In genomic region chr2:107529146-107529545, GRCh38 we compare ENCODE assay signal across 11 cellular contexts.
A peak's percentile ranks its signal among the peaks of the same experiment; 100 is the strongest.
DNase-seq lines count a peak whose midpoint lies in the region; ATAC-seq, FAIRE-seq and TF ChIP-seq lines count a peak whose summit lies in the region.
"Had no signal": no experiment of that assay in that cellular context is flagged by ENCODE, and none has a peak within 500 bp of the region (broad histone marks: within the 10 kb centered on the region; RNA-seq: fewer than 3 reads in every experiment).

No MANE protein-coding gene starts in this region.

- H3K9me3 ChIP-seq in SK-N-SH = no peaks in the 10 kb centered on the region
- H3K9me3 ChIP-seq in kidney (ENCODE audit: control insufficient read depth in 1 of 2, low read length in 2 of 2) = no peaks in the 10 kb centered on the region
- H3K9me3 ChIP-seq: BLaER1 had no signal

- H3K9ac ChIP-seq in SK-N-SH (no peak overlapping the region), kidney (ENCODE audit: low read length in 2 of 2) (no peak overlapping the region)
- H3K9ac ChIP-seq: BLaER1 had no signal

- H2AFZ ChIP-seq in SK-N-SH (ENCODE audit: low read depth) = no peak overlapping the region

- no peak overlapping the region for H3K4me3 Mint-ChIP-seq in activated T-helper 17 cell treated with anti-CD3 and anti-CD28 coated beads, Interleukin-2, amount 50 U/mL, for 72 hours

- H3K36me3 ChIP-seq in SK-N-SH (replicated peaks in 1 of 2; ENCODE audit: control insufficient read depth in 1 of 2, insufficient read depth in 2 of 2, low read length in 1 of 2) = no peaks in the 10 kb centered on the region
- H3K36me3 ChIP-seq in kidney (ENCODE audit: control insufficient read depth in 1 of 2, insufficient read depth in 2 of 2, low read length in 2 of 2) = no peaks in the 10 kb centered on the region
- H3K36me3 ChIP-seq: BLaER1, lower lobe of right lung had no signal

- TF ChIP-seq RAD21 in SK-N-SH (IDR thresholded peaks at IDR 0.05; ENCODE audit: low read length) = no peak

- no peaks in the 10 kb centered on the region for H3K27me3 Mint-ChIP-seq in activated T-helper 17 cell treated with anti-CD3 and anti-CD28 coated beads, Interleukin-2, amount 50 U/mL, for 72 hours

- H3K27me3 ChIP-seq in SK-N-SH (ENCODE audit: insufficient read depth) = no peaks in the 10 kb centered on the region
- H3K27me3 ChIP-seq: BLaER1 had no signal

- no peak overlapping the region for H3K4me2 ChIP-seq in SK-N-SH
- H3K4me2 ChIP-seq: BLaER1 had no signal

- H4K20me1 ChIP-seq in SK-N-SH (ENCODE audit: insufficient read depth) = no peaks in the 10 kb centered on the region
- H4K20me1 ChIP-seq: BLaER1 had no signal

- H3K4me1 ChIP-seq in SK-N-SH (ENCODE audit: control insufficient read depth in 1 of 2, insufficient read depth in 2 of 2, low read depth in 1 of 2, low read length in 1 of 2) (peaks cover 0 to 2% of the 10 kb centered on the region in 2 experiments; a peak in 2 of 4 replicates), kidney (ENCODE audit: control insufficient read depth in 1 of 2, insufficient read depth in 1 of 2, low read depth in 1 of 2, low read length in 2 of 2) (no peaks in the 10 kb centered on the region)
- H3K4me1 ChIP-seq: lower lobe of right lung had no signal

- no peak for FAIRE-seq in kidney (lab: Jason Lieb, UNC)

- no peaks in the 10 kb centered on the region for H3F3A ChIP-seq in SK-N-SH (replicated peaks; ENCODE audit: insufficient read depth)

- no peaks in the 10 kb centered on the region for H3K79me2 ChIP-seq in SK-N-SH (ENCODE audit: insufficient read depth)

- WGBS in SK-N-SH (ENCODE audit: low lambda C conversion rate) = 43% methylated on average over 1 of the region's 1 CpG

- TF ChIP-seq EP300 in SK-N-SH (IDR thresholded peaks at IDR 0.05; ENCODE audit: borderline replicate concordance in 1 of 2, low read depth in 1 of 2, low read length in 1 of 2) = peak in 1 of 2 experiments; percentile 35; a peak in 1 of 4 replicates

- POLR2A ChIA-PET in SK-N-SH (lab: Yijun Ruan, JAX) = no interaction called here

- no peak overlapping the region; a peak in 1 of 4 replicates for H3K4me3 ChIP-seq in SK-N-SH (ENCODE audit: low read depth in 2 of 2, low read length in 1 of 2)
- peak overlapping the region; percentile 63 for H3K4me3 ChIP-seq in kidney (ENCODE audit: low read length in 2 of 2)
- H3K4me3 ChIP-seq: BLaER1, lower lobe of right lung had no signal

- DNase-seq in DMS153 treated with DMSO at 0.1 percent for 48 hours (lab: John Stamatoyannopoulos, UW; ENCODE audit: unreplicated experiment) (peak; percentile 61), NCI-H1694 (lab: John Stamatoyannopoulos, UW) (peak; percentile 33), SK-N-SH (peak; percentile 32), kidney (no peak)
- DNase-seq: lower lobe of right lung; stimulated activated naive CD4-positive, alpha-beta T cell treated with Interleukin-2 at 50 U/mL for 16 hours had no signal

- ATAC-seq in GM18520 (IDR thresholded peaks at IDR 0.05; ENCODE audit: unreplicated experiment) (no peak), GM19324 (IDR thresholded peaks at IDR 0.05; ENCODE audit: low FRiP score, unreplicated experiment) (no peak), GM21381 (IDR thresholded peaks at IDR 0.05; ENCODE audit: unreplicated experiment) (no peak)
- no peak for ATAC-seq in activated T-helper 17 cell treated with anti-CD3 and anti-CD28 coated beads, Interleukin-2, amount 50 U/mL, for 72 hours (replicated peaks)
- ATAC-seq: lower lobe of right lung had no signal

- TF ChIP-seq CTCF in SK-N-SH (IDR thresholded peaks at IDR 0.05) (no peak), kidney (IDR thresholded peaks at IDR 0.05; ENCODE audit: borderline replicate concordance, extremely low read depth, insufficient read depth) (no peak)

- H3K9me2 ChIP-seq in SK-N-SH = no peaks in the 10 kb centered on the region

- no peak overlapping the region for H3K27ac Mint-ChIP-seq in activated T-helper 17 cell treated with anti-CD3 and anti-CD28 coated beads, Interleukin-2, amount 50 U/mL, for 72 hours

- CTCF ChIA-PET in SK-N-SH (lab: Yijun Ruan, JAX) = interaction anchor here (0.8 to 1.3 kb wide), 3 partner anchors 12 to 119 kb away, joined by 3 read pairs; no protein-coding TSS in a partner anchor

- peak overlapping the region in 1 of 2 experiments; percentile 76; a peak in 2 of 4 replicates for H3K27ac ChIP-seq in SK-N-SH (ENCODE audit: low read depth in 2 of 2, low read length in 1 of 2)
- H3K27ac ChIP-seq in kidney (ENCODE audit: low read depth in 2 of 2, low read length in 2 of 2) = no peak overlapping the region
- H3K27ac ChIP-seq: BLaER1, lower lobe of right lung had no signal

- H3K4me1 Mint-ChIP-seq in activated T-helper 17 cell treated with anti-CD3 and anti-CD28 coated beads, Interleukin-2, amount 50 U/mL, for 72 hours = no peaks in the 10 kb centered on the region

- intact Hi-C loops in kidney (cut with DNase I) = no loop called here

- no peaks in the 10 kb centered on the region for H3K36me3 Mint-ChIP-seq in activated T-helper 17 cell treated with anti-CD3 and anti-CD28 coated beads, Interleukin-2, amount 50 U/mL, for 72 hours (ENCODE audit: low read depth)

- peaks cover 3% of the 10 kb centered on the region for H3K9me3 Mint-ChIP-seq in activated T-helper 17 cell treated with anti-CD3 and anti-CD28 coated beads, Interleukin-2, amount 50 U/mL, for 72 hours

TF ChIP-seq in SK-N-SH, 30 proteins besides CTCF, POLR2A, EP300 and RAD21:
- TF ChIP-seq FOXM1 (IDR thresholded peaks at IDR 0.05; ENCODE audit: low read depth) (no peak), ZBTB33 (IDR thresholded peaks at IDR 0.05; ENCODE audit: borderline replicate concordance, low read depth) (no peak), POLR2AphosphoS5 (IDR thresholded peaks at IDR 0.05; ENCODE audit: low read depth, low read length) (no peak), TEAD4 (IDR thresholded peaks at IDR 0.05; ENCODE audit: borderline replicate concordance, insufficient read depth) (no peak), RCOR1 (IDR thresholded peaks at IDR 0.05; ENCODE audit: low read length) (no peak), ELF1 (IDR thresholded peaks at IDR 0.05) (no peak), SMC3 (IDR thresholded peaks at IDR 0.05; ENCODE audit: low read depth, low read length) (no peak), TCF12 (IDR thresholded peaks at IDR 0.05) (no peak), GABPA (IDR thresholded peaks at IDR 0.05; ENCODE audit: low read depth) (no peak), YY1 (IDR thresholded peaks at IDR 0.05; ENCODE audit: low read depth) (no peak), FOXJ3 (CRISPR knock-in tag; IDR thresholded peaks at IDR 0.05) (no peak)
- TF ChIP-seq, protein P1, sequence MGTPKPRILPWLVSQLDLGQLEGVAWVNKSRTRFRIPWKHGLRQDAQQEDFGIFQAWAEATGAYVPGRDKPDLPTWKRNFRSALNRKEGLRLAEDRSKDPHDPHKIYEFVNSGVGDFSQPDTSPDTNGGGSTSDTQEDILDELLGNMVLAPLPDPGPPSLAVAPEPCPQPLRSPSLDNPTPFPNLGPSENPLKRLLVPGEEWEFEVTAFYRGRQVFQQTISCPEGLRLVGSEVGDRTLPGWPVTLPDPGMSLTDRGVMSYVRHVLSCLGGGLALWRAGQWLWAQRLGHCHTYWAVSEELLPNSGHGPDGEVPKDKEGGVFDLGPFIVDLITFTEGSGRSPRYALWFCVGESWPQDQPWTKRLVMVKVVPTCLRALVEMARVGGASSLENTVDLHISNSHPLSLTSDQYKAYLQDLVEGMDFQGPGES (IDR thresholded peaks at IDR 0.05; ENCODE audit: low read depth, low read length) = no peak

Comparison
In these comparisons a context has a peak if more than half of its experiments do, and no peak if none do; other contexts are left out.
1. H3K4me3 ChIP-seq: peak in kidney (2 of 2); none in SK-N-SH (0 of 2).